Comparison of ENCODE assay signal across 2 cellular contexts in genomic region chr4:177487977-177488376, GRCh38.
TF ChIP-seq lines count a peak whose summit lies in the region.

No MANE protein-coding gene starts in this region.

TF ChIP-seq in IMR-90, 13 proteins besides CTCF, POLR2A, EP300 and RAD21:
- TF ChIP-seq MXI1 (IDR thresholded peaks at IDR 0.05; ENCODE audit: borderline replicate concordance, low read depth, low read length), result no peak
- no peak for TF ChIP-seq SMC3 (IDR thresholded peaks at IDR 0.05; ENCODE audit: low read depth, low read length)
- TF ChIP-seq BHLHE40 (IDR thresholded peaks at IDR 0.05; ENCODE audit: low read depth, low read length), result no peak
- no peak for TF ChIP-seq FOS (IDR thresholded peaks at IDR 0.05; ENCODE audit: low read depth, low read length)
- no peak for TF ChIP-seq CHD1 (IDR thresholded peaks at IDR 0.05; ENCODE audit: low read depth, low read length)
- no peak for TF ChIP-seq MAFK (IDR thresholded peaks at IDR 0.05; ENCODE audit: low read depth, low read length)
- TF ChIP-seq NFE2L2 (IDR thresholded peaks at IDR 0.05; ENCODE audit: low read depth, low read length), result no peak
- no peak for TF ChIP-seq CEBPB (IDR thresholded peaks at IDR 0.05; ENCODE audit: low read depth, low read length)
- no peak for TF ChIP-seq RFX5 (IDR thresholded peaks at IDR 0.05; ENCODE audit: low read depth, low read length)

TF ChIP-seq in HepG2, 621 proteins besides CTCF, POLR2A, EP300 and RAD21:
- TF ChIP-seq PRPF4 (IDR thresholded peaks at IDR 0.05; ENCODE audit: low read depth, low read length, poor library complexity, severe bottlenecking) (no peak), IKZF5 (CRISPR knock-in tag; IDR thresholded peaks at IDR 0.05) (no peak), ZFP36 (IDR thresholded peaks at IDR 0.05; ENCODE audit: borderline replicate concordance, low read depth, low read length, partially characterized antibody) (no peak), THYN1 (CRISPR knock-in tag; IDR thresholded peaks at IDR 0.05; ENCODE audit: borderline replicate concordance, low read depth) (no peak), TFAP4 (IDR thresholded peaks at IDR 0.05; ENCODE audit: borderline replicate concordance, low read depth) (no peak), RXRA (CRISPR knock-in tag; IDR thresholded peaks at IDR 0.05) (no peak), TFDP2 (CRISPR knock-in tag; IDR thresholded peaks at IDR 0.05) (no peak), ZNF747 (CRISPR knock-in tag; IDR thresholded peaks at IDR 0.05; ENCODE audit: borderline replicate concordance) (no peak), HCFC1 (IDR thresholded peaks at IDR 0.05; ENCODE audit: low read depth, low read length) (no peak), HES4 (CRISPR knock-in tag; IDR thresholded peaks at IDR 0.05; ENCODE audit: borderline replicate concordance) (no peak), PAF1 (CRISPR knock-in tag; IDR thresholded peaks at IDR 0.05) (no peak), HOXD1 (CRISPR knock-in tag; IDR thresholded peaks at IDR 0.05) (no peak), ZNF326 (CRISPR knock-in tag; IDR thresholded peaks at IDR 0.05; ENCODE audit: borderline replicate concordance) (no peak)
TF ChIP-seq in HepG2: peak in this region for 0.
